ENCODE assay signal across 20 cellular contexts in genomic region chr11:109695696-109696095, GRCh38.
DNase-seq lines count a peak whose midpoint lies in the region; ATAC-seq and TF ChIP-seq lines count a peak whose summit lies in the region.
"Had no signal": no experiment of that assay in that cellular context is flagged by ENCODE, and none has a peak within 500 bp of the region (broad histone marks: within the 10 kb centered on the region; RNA-seq: fewer than 3 reads in every experiment).

No MANE protein-coding gene starts in this region.

- no peak overlapping the region for H3K9ac ChIP-seq in IMR-90 (ENCODE audit: low read depth, low read length)
- H3K9ac ChIP-seq in mammary epithelial cell (ENCODE audit: insufficient read depth, low read length), result peak overlapping the region; percentile 75

- H3K79me2 ChIP-seq in ACC112 (ENCODE audit: control insufficient read depth, insufficient read depth, low read length, unreplicated experiment), result no peaks in the 10 kb centered on the region
- no peaks in the 10 kb centered on the region for H3K79me2 ChIP-seq in mammary epithelial cell (ENCODE audit: insufficient read depth, low read length)

- no peak overlapping the region for H2BK120ac ChIP-seq in IMR-90 (ENCODE audit: low read depth, low read length)

- H2AK5ac ChIP-seq in IMR-90 (ENCODE audit: low read depth, low read length), result no peak overlapping the region

- no peaks in the 10 kb centered on the region for H3K79me1 ChIP-seq in IMR-90 (ENCODE audit: low read depth in 1 of 2, low read length in 2 of 2)

- TF ChIP-seq CTCF in IMR-90 (conservative IDR thresholded peaks at IDR 0.05; ENCODE audit: low read depth, low read length) (no peak), mammary epithelial cell (conservative IDR thresholded peaks at IDR 0.05 in 1 of 2, IDR thresholded peaks at IDR 0.05 in 1 of 2; ENCODE audit: extremely low read depth in 1 of 2, insufficient read depth in 1 of 2, low read depth in 1 of 2, low read length in 2 of 2) (no peak), foreskin keratinocyte (conservative IDR thresholded peaks at IDR 0.05) (no peak)

- in situ Hi-C loops in IMR-90 (cut with MboI; ENCODE audit: low sequenced_read_pairs) (loop anchor here (10.0 kb wide), 1 partner anchor 991 kb away; no protein-coding TSS in a partner anchor), mammary epithelial cell (cut with MboI; ENCODE audit: low sequenced_read_pairs in 2 of 2) (loop anchor here in 1 of 2 donors (5.0 kb wide), 1 partner anchor 998 kb away; no protein-coding TSS in a partner anchor)

- dilution Hi-C loops in IMR-90 (cut with HindIII; ENCODE audit: low sequenced_read_pairs, unreplicated experiment) (no loop called here), mammary epithelial cell (cut with HindIII; ENCODE audit: low sequenced_read_pairs) (no loop called here)

- ATAC-seq in IMR-90 (ENCODE audit: low read depth), result peak; percentile 46; the same call in 1 of the 2 replicates
- peak; percentile 41 for ATAC-seq in foreskin keratinocyte
- ATAC-seq in HG02571 (IDR thresholded peaks at IDR 0.05; ENCODE audit: unreplicated experiment), result no peak
- no peak for ATAC-seq in GM18498 (IDR thresholded peaks at IDR 0.05; ENCODE audit: unreplicated experiment)
- ATAC-seq: activated CD8-positive, alpha-beta T cell treated with anti-CD3 and anti-CD28 coated beads, Interleukin-2, amount 10 ng/mL, durations not matched to agents 7 days and 5 days; activated T-cell treated with anti-CD3 and anti-CD28 coated beads, Interleukin-2, amount 50 U/mL, for 4 hours; left lobe of liver; sciatic nerve had no signal

- no peak overlapping the region for H3K4me3 ChIP-seq in ACC112 (ENCODE audit: low read depth, low read length)
- H3K4me3 ChIP-seq in IMR-90 (ENCODE audit: insufficient read depth, low read depth, low read length), result no peak overlapping the region
- H3K4me3 ChIP-seq in mammary epithelial cell (replicated peaks in 1 of 3; ENCODE audit: insufficient read depth in 1 of 3, low read depth in 2 of 3, low read length in 3 of 3), result no peak overlapping the region
- H3K4me3 ChIP-seq: upper lobe of right lung had no signal

- H4K8ac ChIP-seq in IMR-90 (ENCODE audit: low read depth in 2 of 2, low read length in 2 of 2), result no peak overlapping the region

- no peak overlapping the region for H2BK15ac ChIP-seq in IMR-90 (ENCODE audit: low read depth, low read length)

- no peaks in the 10 kb centered on the region for H3K9me1 ChIP-seq in IMR-90 (ENCODE audit: insufficient read depth, low read length)

- DNase-seq in IMR-90 (peak; percentile 10), mammary epithelial cell (peak; percentile 72), foreskin keratinocyte (peak in 1 of 2 donors; percentile 83), cerebellar cortex (ENCODE audit: low spot score) (no peak), GM03348 (ENCODE audit: low spot score) (no peak)
- DNase-seq: activated CD4-positive, CD25-positive, alpha-beta regulatory T cell treated with anti-CD3 and anti-CD28 coated beads, Interleukin-2, amount 50 U/mL, for 72 hours; activated CD8-positive, alpha-beta T cell treated with anti-CD3 and anti-CD28 coated beads, Interleukin-2, amount 10 ng/mL, durations not matched to agents 7 days and 5 days; activated naive CD4-positive, alpha-beta T cell treated with Interleukin-2 at 50 U/mL for 16 hours; activated T-cell treated with anti-CD3 and anti-CD28 coated beads, Interleukin-2, amount 50 U/mL, for 4 hours; BE2C; COR-L47; erythroblast; NCI-H748 treated with DMSO at 0.1 percent for 48 hours; SHP77; upper lobe of right lung had no signal

- H2BK20ac ChIP-seq in IMR-90 (ENCODE audit: low read depth, low read length), result no peak overlapping the region

- no peak overlapping the region for H2BK5ac ChIP-seq in IMR-90 (ENCODE audit: low read depth, low read length, poor library complexity, severe bottlenecking)

- no peak overlapping the region for H3K4ac ChIP-seq in IMR-90 (ENCODE audit: low read depth, low read length)

- no peak overlapping the region for H3K18ac ChIP-seq in IMR-90 (ENCODE audit: low read depth, low read length)

- H3K36me3 ChIP-seq in ACC112 (ENCODE audit: insufficient read depth, low read length) (no peaks in the 10 kb centered on the region; the same call in 1 of the 2 replicates), IMR-90 (ENCODE audit: control insufficient read depth, insufficient read depth, low read length) (no peaks in the 10 kb centered on the region), mammary epithelial cell (ENCODE audit: insufficient read depth, low read length) (no peaks in the 10 kb centered on the region)
- H3K36me3 ChIP-seq: BE2C, upper lobe of right lung had no signal

- peaks cover 6% of the 10 kb centered on the region for H3K4me1 ChIP-seq in ACC112 (ENCODE audit: control insufficient read depth, insufficient read depth, low read length, unreplicated experiment)
- H3K4me1 ChIP-seq in IMR-90 (ENCODE audit: control insufficient read depth, insufficient read depth, low read length), result no peaks in the 10 kb centered on the region
- H3K4me1 ChIP-seq in mammary epithelial cell (ENCODE audit: insufficient read depth, low read length), result peaks cover 15% of the 10 kb centered on the region
- peaks cover 12% of the 10 kb centered on the region for H3K4me1 ChIP-seq in foreskin keratinocyte
- H3K4me1 ChIP-seq: BE2C, upper lobe of right lung had no signal

- CTCF ChIA-PET in IMR-90 (lab: Yijun Ruan, JAX), result interaction anchor here (3.5 kb wide), 1 partner anchor 998 kb away, joined by 15 read pairs; no protein-coding TSS in a partner anchor
- CTCF ChIA-PET in mammary epithelial cell (lab: Charles Lee; ENCODE audit: low non-redundant PET), result no interaction called here

- H3K56ac ChIP-seq in IMR-90 (ENCODE audit: extremely low read depth, insufficient read depth, low read length), result no peak overlapping the region

- H2AFZ ChIP-seq in ACC112 (ENCODE audit: low read length, unreplicated experiment) (no peak overlapping the region), IMR-90 (replicated peaks; ENCODE audit: low read length, poor library complexity) (no peak overlapping the region), mammary epithelial cell (ENCODE audit: low read depth, low read length) (peak overlapping the region; percentile 65)

- H3K9me3 ChIP-seq in IMR-90 (ENCODE audit: control insufficient read depth, insufficient read depth, low read length), result peaks cover 14% of the 10 kb centered on the region
- H3K9me3 ChIP-seq in mammary epithelial cell (replicated peaks; ENCODE audit: insufficient read depth, low read length), result peaks cover 5% of the 10 kb centered on the region
- H3K9me3 ChIP-seq: BE2C had no signal

- TF ChIP-seq RAD21 in IMR-90 (IDR thresholded peaks at IDR 0.05; ENCODE audit: low read length), result no peak

- no peak overlapping the region for H4K91ac ChIP-seq in IMR-90 (ENCODE audit: insufficient read depth, low read depth, low read length)

- H4K5ac ChIP-seq in IMR-90 (ENCODE audit: low read depth, low read length), result no peak overlapping the region

- H3K27ac ChIP-seq in ACC112 (ENCODE audit: low read depth, low read length) (peak overlapping the region; percentile 76), IMR-90 (ENCODE audit: insufficient read depth, low read length) (no peak overlapping the region), mammary epithelial cell (ENCODE audit: insufficient read depth, low read depth, low read length) (peak overlapping the region; percentile 97), foreskin keratinocyte (peak overlapping the region; percentile 98)
- H3K27ac ChIP-seq: upper lobe of right lung had no signal

- H3K23ac ChIP-seq in IMR-90 (ENCODE audit: low read depth, low read length), result no peak overlapping the region

- intact Hi-C loops in IMR-90 (cut with micrococcal nuclease) (loop anchor here (2.0 to 10.0 kb wide), 2 partner anchors 269 to 821 kb away; no protein-coding TSS in a partner anchor), mammary epithelial cell (cut with micrococcal nuclease) (loop anchor here (1.0 to 10.0 kb wide), 8 partner anchors 55 to 997 kb away; no protein-coding TSS in a partner anchor)

- H4K20me1 ChIP-seq in IMR-90 (ENCODE audit: insufficient read depth, low read length) (no peaks in the 10 kb centered on the region), mammary epithelial cell (ENCODE audit: insufficient read depth, low read length) (no peaks in the 10 kb centered on the region)

- POLR2A ChIA-PET in IMR-90 (lab: Charles Lee; ENCODE audit: unreplicated experiment), result no interaction called here

- no peak overlapping the region for H3K4me2 ChIP-seq in IMR-90 (ENCODE audit: low read depth, low read length)
- peak overlapping the region; percentile 56 for H3K4me2 ChIP-seq in mammary epithelial cell (ENCODE audit: insufficient read depth, low read depth, low read length)

- TF ChIP-seq POLR2A in IMR-90 (IDR thresholded peaks at IDR 0.05; ENCODE audit: low read depth, low read length), result no peak

- no peak overlapping the region for H3K14ac ChIP-seq in IMR-90 (replicated peaks; ENCODE audit: low read depth, low read length)

- no peak overlapping the region for H2AK9ac ChIP-seq in IMR-90 (replicated peaks; ENCODE audit: low read depth, low read length, poor library complexity)

- no peaks in the 10 kb centered on the region for H3K27me3 ChIP-seq in ACC112 (ENCODE audit: insufficient read depth, low read length)
- H3K27me3 ChIP-seq in IMR-90 (ENCODE audit: control insufficient read depth, insufficient read depth, low read length), result no peaks in the 10 kb centered on the region; the same call in 1 of the 2 replicates
- H3K27me3 ChIP-seq in mammary epithelial cell (ENCODE audit: insufficient read depth, low read length), result no peaks in the 10 kb centered on the region
- H3K27me3 ChIP-seq in foreskin keratinocyte, result no peaks in the 10 kb centered on the region
- H3K27me3 ChIP-seq: BE2C, upper lobe of right lung had no signal

- BruUV-seq in IMR-90 (replicated peaks; lab: Mats Ljungman, UMichigan), result no TSS peak
- TSS peak; percentile 71 for BruUV-seq in mammary epithelial cell (replicated peaks; lab: Mats Ljungman, UMichigan)

- 40% methylated on average over 1 of the region's 4 CpGs; no CpG with 5 or more reads in 1 of the 2 experiments for WGBS in IMR-90 (ENCODE audit: extremely low coverage in 2 of 2, insufficient read length in 1 of 2), 2 experiments
- 43% methylated on average over 4 of the region's 4 CpGs for WGBS in mammary epithelial cell (ENCODE audit: low coverage, missing lambda C conversion rate)

TF ChIP-seq in IMR-90, 13 proteins besides CTCF, POLR2A, EP300 and RAD21 (continues in another document):
- TF ChIP-seq MAFK (IDR thresholded peaks at IDR 0.05; ENCODE audit: low read depth, low read length), result no peak
- no peak for TF ChIP-seq CEBPB (IDR thresholded peaks at IDR 0.05; ENCODE audit: low read depth, low read length)
- TF ChIP-seq MXI1 (IDR thresholded peaks at IDR 0.05; ENCODE audit: borderline replicate concordance, low read depth, low read length), result no peak
- no peak for TF ChIP-seq BHLHE40 (IDR thresholded peaks at IDR 0.05; ENCODE audit: low read depth, low read length)
- TF ChIP-seq SMC3 (IDR thresholded peaks at IDR 0.05; ENCODE audit: low read depth, low read length), result no peak
- no peak for TF ChIP-seq CHD1 (IDR thresholded peaks at IDR 0.05; ENCODE audit: low read depth, low read length)
- TF ChIP-seq RFX5 (IDR thresholded peaks at IDR 0.05; ENCODE audit: low read depth, low read length), result no peak

Comparison
In these comparisons a context has a peak if more than half of its experiments do, and no peak if none do; other contexts are left out.
1. ATAC-seq: peak in IMR-90 (single experiment) and foreskin keratinocyte (single experiment); none in HG02571 (single experiment) and GM18498 (single experiment).
2. DNase-seq: peak in IMR-90 (single experiment) and mammary epithelial cell (single experiment); none in cerebellar cortex (single experiment) and GM03348 (single experiment).